In genomic region chr5:177364159-177364962, GRCh38 we compare ENCODE assay signal across 11 cellular contexts.
A peak's percentile ranks its signal among the peaks of the same experiment; 100 is the strongest.
DNase-seq lines count a peak whose midpoint lies in the region; ATAC-seq lines count a peak whose summit lies in the region.
"Had no signal": no experiment of that assay in that cellular context is flagged by ENCODE, and none has a peak within 500 bp of the region (broad histone marks: within the 10 kb centered on the region; RNA-seq: fewer than 3 reads in every experiment).

No MANE protein-coding gene starts in this region.

- peaks cover 91% of the 10 kb centered on the region for H3K4me1 Mint-ChIP-seq in stimulated activated naive CD8-positive, alpha-beta T cell treated with anti-CD3 and anti-CD28 coated beads, Interleukin-15, amount 100 ng/mL, for 72 hours

- peak overlapping the region; percentile 74 to 89 for H3K4me3 Mint-ChIP-seq in stimulated activated naive CD8-positive, alpha-beta T cell treated with anti-CD3 and anti-CD28 coated beads, Interleukin-15, amount 100 ng/mL, for 72 hours

- ATAC-seq in HG02852 (IDR thresholded peaks at IDR 0.05; ENCODE audit: unreplicated experiment) = peak; percentile 33
- ATAC-seq in stimulated activated naive CD8-positive, alpha-beta T cell treated with anti-CD3 and anti-CD28 coated beads, Interleukin-15, amount 100 ng/mL, for 72 hours = peak; percentile 60
- no peak for ATAC-seq in HG02571 (IDR thresholded peaks at IDR 0.05; ENCODE audit: unreplicated experiment)
- ATAC-seq: right lobe of liver had no signal

- no peaks in the 10 kb centered on the region for H3K9me3 Mint-ChIP-seq in stimulated activated naive CD8-positive, alpha-beta T cell treated with anti-CD3 and anti-CD28 coated beads, Interleukin-15, amount 100 ng/mL, for 72 hours

- H3K27ac Mint-ChIP-seq in stimulated activated naive CD8-positive, alpha-beta T cell treated with anti-CD3 and anti-CD28 coated beads, Interleukin-15, amount 100 ng/mL, for 72 hours = peak overlapping the region; percentile 84 to 88
- H3K27ac Mint-ChIP-seq: B cell had no signal

- peak; percentile 43 for DNase-seq in stimulated activated naive CD4-positive, alpha-beta T cell treated with Interleukin-2 at 50 U/mL for 16 hours (lab: John Stamatoyannopoulos, UW)
- DNase-seq in stimulated activated naive CD4-positive, alpha-beta T cell (lab: John Stamatoyannopoulos, UW) = no peak
- DNase-seq in amniotic epithelial cell (ENCODE audit: low read depth) (peak; percentile 40), NCI-H1092 treated with DMSO at 0.1 percent for 48 hours (lab: John Stamatoyannopoulos, UW) (no peak)
- peak in 1 of 2 donors; percentile 57 for DNase-seq in stimulated activated naive CD8-positive, alpha-beta T cell treated with anti-CD3 and anti-CD28 coated beads, Interleukin-15, amount 100 ng/mL, for 72 hours
- DNase-seq in NK-92 treated with Interleukin-12 subunit alpha and Interleukin-12 subunit beta, amount 100 ng/mL, for 24 hours (lab: John Stamatoyannopoulos, UW) = no peak
- DNase-seq: SHP77 treated with DMSO at 0.1 percent for 48 hours had no signal

- no peaks in the 10 kb centered on the region for H3K27me3 Mint-ChIP-seq in stimulated activated naive CD8-positive, alpha-beta T cell treated with anti-CD3 and anti-CD28 coated beads, Interleukin-15, amount 100 ng/mL, for 72 hours
- H3K27me3 Mint-ChIP-seq: B cell had no signal

Comparison
In these comparisons a context has a peak if more than half of its experiments do, and no peak if none do; other contexts are left out.
1. DNase-seq: peak in stimulated activated naive CD4-positive, alpha-beta T cell treated with Interleukin-2 at 50 U/mL for 16 hours (single experiment) and amniotic epithelial cell (single experiment); none in stimulated activated naive CD4-positive, alpha-beta T cell (0 of 6), NK-92 treated with Interleukin-12 subunit alpha and Interleukin-12 subunit beta, amount 100 ng/mL, for 24 hours (single experiment) and NCI-H1092 treated with DMSO at 0.1 percent for 48 hours (single experiment).